20 cellular contexts compared by ENCODE assay signal in genomic region chr14:88299865-88300264, GRCh38. TPM values are rescaled to one million over a fixed set of nuclear protein-coding genes. Genes with fewer than 3 reads are reported as not detected.
DNase-seq lines count a peak whose midpoint lies in the region; ATAC-seq and TF ChIP-seq lines count a peak whose summit lies in the region.
"Had no signal": no experiment of that assay in that cellular context is flagged by ENCODE, and none has a peak within 500 bp of the region (broad histone marks: within the 10 kb centered on the region; RNA-seq: fewer than 3 reads in every experiment).

No MANE protein-coding gene starts in this region.

- no peaks in the 10 kb centered on the region for H3K36me3 ChIP-seq in OCI-LY7 (ENCODE audit: insufficient read depth, low read length)
- no peaks in the 10 kb centered on the region for H3K36me3 ChIP-seq in prostate gland

- H3K4me3 Mint-ChIP-seq in stimulated activated memory B cell treated with anti-CD40 and anti-IgM and Interleukin-4, amounts not matched to agents 10 μg/mL and 1 μg/mL and 100 μg/mL, for 72 hours, result no peak overlapping the region
- H3K4me3 Mint-ChIP-seq in natural killer cell treated with Interleukin-12 subunit alpha and Interleukin-12 subunit beta and Interleukin-15 and Interleukin-18, amount 100 ng/mL, for 72 hours, result no peak overlapping the region
- H3K4me3 Mint-ChIP-seq: activated naive CD8-positive, alpha-beta T cell treated with anti-CD3 and anti-CD28 coated beads, Interleukin-2, amount 10 ng/mL, durations not matched to agents 7 days and 5 days; activated T-cell treated with anti-CD3 and anti-CD28 coated beads, Interleukin-2, amount 50 U/mL, for 24 hours; H9 had no signal

- H3K27me3 Mint-ChIP-seq in stimulated activated memory B cell treated with anti-CD40 and anti-IgM and Interleukin-4, amounts not matched to agents 10 μg/mL and 1 μg/mL and 100 μg/mL, for 72 hours, result peaks cover 21% of the 10 kb centered on the region
- H3K27me3 Mint-ChIP-seq in natural killer cell treated with Interleukin-12 subunit alpha and Interleukin-12 subunit beta and Interleukin-15 and Interleukin-18, amount 100 ng/mL, for 72 hours, result peaks cover 33 to 43% of the 10 kb centered on the region in 2 donors

- no peak overlapping the region for H3K4me3 ChIP-seq in OCI-LY7 (ENCODE audit: low read depth, low read length, poor library complexity, severe bottlenecking)
- no peak overlapping the region for H3K4me3 ChIP-seq in prostate gland

- no peak overlapping the region for H2AFZ ChIP-seq in OCI-LY7 (ENCODE audit: low read length)

- no peak for TF ChIP-seq POLR2A in prostate gland (IDR thresholded peaks at IDR 0.05)

- no peaks in the 10 kb centered on the region for H3K27me3 ChIP-seq in prostate gland (replicated peaks; ENCODE audit: insufficient read depth)

- peaks cover 7% of the 10 kb centered on the region for H3K4me1 Mint-ChIP-seq in stimulated activated memory B cell treated with anti-CD40 and anti-IgM and Interleukin-4, amounts not matched to agents 10 μg/mL and 1 μg/mL and 100 μg/mL, for 72 hours
- peaks cover 4 to 5% of the 10 kb centered on the region in 2 donors for H3K4me1 Mint-ChIP-seq in natural killer cell treated with Interleukin-12 subunit alpha and Interleukin-12 subunit beta and Interleukin-15 and Interleukin-18, amount 100 ng/mL, for 72 hours (ENCODE audit: low read depth in 2 of 2)
- H3K4me1 Mint-ChIP-seq: activated naive CD8-positive, alpha-beta T cell treated with anti-CD3 and anti-CD28 coated beads, Interleukin-2, amount 10 ng/mL, durations not matched to agents 7 days and 5 days; H9 had no signal

- H3K9me3 Mint-ChIP-seq in stimulated activated memory B cell treated with anti-CD40 and anti-IgM and Interleukin-4, amounts not matched to agents 10 μg/mL and 1 μg/mL and 100 μg/mL, for 72 hours, result no peaks in the 10 kb centered on the region
- no peaks in the 10 kb centered on the region for H3K9me3 Mint-ChIP-seq in natural killer cell treated with Interleukin-12 subunit alpha and Interleukin-12 subunit beta and Interleukin-15 and Interleukin-18, amount 100 ng/mL, for 72 hours
- H3K9me3 Mint-ChIP-seq: activated naive CD8-positive, alpha-beta T cell treated with anti-CD3 and anti-CD28 coated beads, Interleukin-2, amount 10 ng/mL, durations not matched to agents 7 days and 5 days; activated T-cell treated with anti-CD3 and anti-CD28 coated beads, Interleukin-2, amount 50 U/mL, for 24 hours; H9 had no signal

- H3K27ac Mint-ChIP-seq in stimulated activated memory B cell treated with anti-CD40 and anti-IgM and Interleukin-4, amounts not matched to agents 10 μg/mL and 1 μg/mL and 100 μg/mL, for 72 hours, result no peak overlapping the region
- H3K27ac Mint-ChIP-seq in natural killer cell treated with Interleukin-12 subunit alpha and Interleukin-12 subunit beta and Interleukin-15 and Interleukin-18, amount 100 ng/mL, for 72 hours, result no peak overlapping the region
- H3K27ac Mint-ChIP-seq: activated naive CD8-positive, alpha-beta T cell treated with anti-CD3 and anti-CD28 coated beads, Interleukin-2, amount 10 ng/mL, durations not matched to agents 7 days and 5 days; activated T-cell treated with anti-CD3 and anti-CD28 coated beads, Interleukin-2, amount 50 U/mL, for 24 hours; CD4-positive, alpha-beta memory T cell; H9; progenitor cell of endocrine pancreas had no signal

- H3K4me1 ChIP-seq in OCI-LY7 (ENCODE audit: insufficient read depth, low read length, poor library complexity, severe bottlenecking) (peaks cover 20% of the 10 kb centered on the region), prostate gland (replicated peaks) (no peaks in the 10 kb centered on the region)

- DNase-seq in OCI-LY7 (ENCODE audit: low spot score), result peak; percentile 25
- DNase-seq in NCI-H1092 (lab: John Stamatoyannopoulos, UW), result no peak
- DNase-seq in prostate gland (ENCODE audit: low spot score), result no peak
- no peak for DNase-seq in natural killer cell treated with Interleukin-12 subunit alpha and Interleukin-12 subunit beta and Interleukin-15 and Interleukin-18, amount 100 ng/mL, for 72 hours (ENCODE audit: low spot score)
- DNase-seq: activated CD4-positive, alpha-beta T cell treated with anti-CD3 and anti-CD28 coated beads, Interleukin-2, amount 50 U/mL, for 1 hour; activated naive CD8-positive, alpha-beta T cell treated with anti-CD3 and anti-CD28 coated beads, Interleukin-2, amount 10 ng/mL, durations not matched to agents 7 days and 5 days; activated T-cell treated with anti-CD3 and anti-CD28 coated beads, Interleukin-2, amount 50 U/mL, for 24 hours; CD4-positive, alpha-beta memory T cell; effector CD4-positive, alpha-beta T cell; H9; left cardiac atrium; NCI-H2029 treated with DMSO at 0.1 percent for 48 hours; NCI-H69; stimulated activated CD4-positive, alpha-beta T cell treated with anti-CD3 and anti-CD28 coated beads, Interleukin-15, amount 100 ng/mL, for 24 hours had no signal

- no peaks in the 10 kb centered on the region for H3K36me3 Mint-ChIP-seq in stimulated activated memory B cell treated with anti-CD40 and anti-IgM and Interleukin-4, amounts not matched to agents 10 μg/mL and 1 μg/mL and 100 μg/mL, for 72 hours
- H3K36me3 Mint-ChIP-seq in natural killer cell treated with Interleukin-12 subunit alpha and Interleukin-12 subunit beta and Interleukin-15 and Interleukin-18, amount 100 ng/mL, for 72 hours, result no peaks in the 10 kb centered on the region
- H3K36me3 Mint-ChIP-seq: activated naive CD8-positive, alpha-beta T cell treated with anti-CD3 and anti-CD28 coated beads, Interleukin-2, amount 10 ng/mL, durations not matched to agents 7 days and 5 days; CD4-positive, alpha-beta memory T cell had no signal

- TF ChIP-seq CTCF in OCI-LY7 (conservative IDR thresholded peaks at IDR 0.05; ENCODE audit: low read length) (no peak), prostate gland (IDR thresholded peaks at IDR 0.05) (no peak)

- CTCF ChIA-PET in OCI-LY7 (lab: Charles Lee; ENCODE audit: unreplicated experiment), result no interaction called here

- H3K79me2 ChIP-seq in OCI-LY7 (ENCODE audit: insufficient read depth, low read depth, low read length), result no peaks in the 10 kb centered on the region

- no peaks in the 10 kb centered on the region for H4K20me1 ChIP-seq in OCI-LY7 (ENCODE audit: insufficient read depth, low read length)

- 79% methylated on average over 5 of the region's 5 CpGs for WGBS in prostate gland

- no peaks in the 10 kb centered on the region for H3K9me2 ChIP-seq in OCI-LY7 (ENCODE audit: insufficient read depth, low read length)

- POLR2A ChIA-PET in OCI-LY7 (lab: Charles Lee), result no interaction called here

- BruUV-seq in OCI-LY7 (replicated peaks; lab: Mats Ljungman, UMichigan), result no TSS peak

- ATAC-seq in GM19328 (IDR thresholded peaks at IDR 0.05; ENCODE audit: unreplicated experiment), result peak; percentile 68
- peak; percentile 85 for ATAC-seq in HG03025 (IDR thresholded peaks at IDR 0.05; ENCODE audit: low FRiP score, unreplicated experiment)
- ATAC-seq in stimulated activated memory B cell treated with anti-CD40 and anti-IgM and Interleukin-4, amounts not matched to agents 10 μg/mL and 1 μg/mL and 100 μg/mL, for 72 hours, result peak; percentile 82
- no peak for ATAC-seq in natural killer cell treated with Interleukin-12 subunit alpha and Interleukin-12 subunit beta and Interleukin-15 and Interleukin-18, amount 100 ng/mL, for 72 hours

- H3K9me3 ChIP-seq in OCI-LY7 (ENCODE audit: low read length), result no peaks in the 10 kb centered on the region
- no peaks in the 10 kb centered on the region for H3K9me3 ChIP-seq in prostate gland

- H3K27ac ChIP-seq in OCI-LY7 (ENCODE audit: low read depth, low read length, poor library complexity, severe bottlenecking), result no peak overlapping the region
- no peak overlapping the region for H3K27ac ChIP-seq in prostate gland

- peak overlapping the region; percentile 28 for H3K4me2 ChIP-seq in OCI-LY7 (ENCODE audit: low read length)

- intact Hi-C loops in OCI-LY7 (cut with micrococcal nuclease; ENCODE audit: unreplicated experiment), result no loop called here
- intact Hi-C loops in prostate gland (cut with DNase I), result no loop called here

RNA-seq across cellular contexts. Expression of gene KCNK10, which starts 23.2 kb away (rescaled TPM):
- 0.33 and 0.73 TPM in 2 replicates for total RNA-seq in OCI-LY7 (2014; rRNA removed; shearing (Covaris generic))
- total RNA-seq in OCI-LY7 (2022) (0.68 and 1.00 TPM in 2 replicates), prostate gland (1 to 10 TPM in 1 of 2 donors, not detected in 1; 4.9 TPM)
- not detected for total RNA-seq in natural killer cell treated with Interleukin-12 subunit alpha and Interleukin-12 subunit beta and Interleukin-15 and Interleukin-18, amount 100 ng/mL, for 72 hours
- total RNA-seq: activated naive CD8-positive, alpha-beta T cell treated with anti-CD3 and anti-CD28 coated beads, Interleukin-2, amount 10 ng/mL, durations not matched to agents 7 days and 5 days; bronchial epithelial cell; CD4-positive, alpha-beta memory T cell; left cardiac atrium; LHCN-M2 had no signal

Comparison
In these comparisons a context has a peak if more than half of its experiments do, and no peak if none do; other contexts are left out.
1. ATAC-seq: peak in GM19328 (single experiment), HG03025 (single experiment) and stimulated activated memory B cell treated with anti-CD40 and anti-IgM and Interleukin-4, amounts not matched to agents 10 μg/mL and 1 μg/mL and 100 μg/mL, for 72 hours (single experiment); none in natural killer cell treated with Interleukin-12 subunit alpha and Interleukin-12 subunit beta and Interleukin-15 and Interleukin-18, amount 100 ng/mL, for 72 hours (0 of 2).